1 cellular context compared by ENCODE assay signal in genomic region chr3:129490273-129490675, GRCh38.
A peak's percentile ranks its signal among the peaks of the same experiment; 100 is the strongest.
TF ChIP-seq lines count a peak whose summit lies in the region.

No MANE protein-coding gene starts in this region.

TF ChIP-seq in HepG2, 621 proteins besides CTCF, POLR2A, EP300 and RAD21 (continued from another document and continues in another):
- TF ChIP-seq KLF6 (CRISPR knock-in tag; IDR thresholded peaks at IDR 0.05) (no peak), STAT6 (CRISPR knock-in tag; IDR thresholded peaks at IDR 0.05; ENCODE audit: borderline replicate concordance) (no peak), ZNF318 (CRISPR knock-in tag; IDR thresholded peaks at IDR 0.05) (no peak), TMF1 (CRISPR knock-in tag; IDR thresholded peaks at IDR 0.05; ENCODE audit: low read depth) (no peak), WIZ (CRISPR knock-in tag; IDR thresholded peaks at IDR 0.05) (no peak), ZNF432 (CRISPR knock-in tag; IDR thresholded peaks at IDR 0.05; ENCODE audit: borderline replicate concordance) (no peak), ZNF569 (CRISPR knock-in tag; IDR thresholded peaks at IDR 0.05; ENCODE audit: borderline replicate concordance) (no peak), ZNF609 (CRISPR knock-in tag; IDR thresholded peaks at IDR 0.05; ENCODE audit: borderline replicate concordance) (no peak), KLF13 (CRISPR knock-in tag; IDR thresholded peaks at IDR 0.05) (no peak), CREB3 (CRISPR knock-in tag; IDR thresholded peaks at IDR 0.05) (no peak), HNRNPUL1 (IDR thresholded peaks at IDR 0.05; ENCODE audit: low read depth, low read length) (no peak), ZNF766 (CRISPR knock-in tag; IDR thresholded peaks at IDR 0.05; ENCODE audit: borderline replicate concordance) (no peak), NR2F2 (IDR thresholded peaks at IDR 0.05; ENCODE audit: borderline replicate concordance, low read depth) (no peak), TBP (CRISPR knock-in tag; IDR thresholded peaks at IDR 0.05) (no peak), SRSF1 (optimal IDR thresholded peaks at IDR 0.05; ENCODE audit: low read depth, low read length) (no peak), ARID5B (CRISPR knock-in tag; IDR thresholded peaks at IDR 0.05) (peak; percentile 48), ZNF235 (CRISPR knock-in tag; IDR thresholded peaks at IDR 0.05; ENCODE audit: borderline replicate concordance) (no peak), PRMT3 (CRISPR knock-in tag; IDR thresholded peaks at IDR 0.05; ENCODE audit: borderline replicate concordance, low read depth) (no peak), ZMAT5 (CRISPR knock-in tag; IDR thresholded peaks at IDR 0.05; ENCODE audit: borderline replicate concordance, low read depth) (no peak), RARG (CRISPR knock-in tag; IDR thresholded peaks at IDR 0.05; ENCODE audit: low read depth) (no peak), LRRFIP1 (CRISPR knock-in tag; conservative IDR thresholded peaks at IDR 0.05) (no peak), ZNF44 (CRISPR knock-in tag; IDR thresholded peaks at IDR 0.05) (no peak), NRL (CRISPR knock-in tag; IDR thresholded peaks at IDR 0.05; ENCODE audit: borderline replicate concordance) (no peak), EHMT2 (IDR thresholded peaks at IDR 0.05; ENCODE audit: borderline replicate concordance, low read depth, low read length) (no peak), CCDC6 (CRISPR knock-in tag; IDR thresholded peaks at IDR 0.05) (no peak), DNMT3B (CRISPR knock-in tag; conservative IDR thresholded peaks at IDR 0.05) (no peak), SRSF4 (IDR thresholded peaks at IDR 0.05; ENCODE audit: low read depth, low read length, poor library complexity, severe bottlenecking) (no peak), CBX1 (IDR thresholded peaks at IDR 0.05; ENCODE audit: low read depth) (no peak)
